ENCODE assay signal across 9 cellular contexts in the genomic region with DNA sequence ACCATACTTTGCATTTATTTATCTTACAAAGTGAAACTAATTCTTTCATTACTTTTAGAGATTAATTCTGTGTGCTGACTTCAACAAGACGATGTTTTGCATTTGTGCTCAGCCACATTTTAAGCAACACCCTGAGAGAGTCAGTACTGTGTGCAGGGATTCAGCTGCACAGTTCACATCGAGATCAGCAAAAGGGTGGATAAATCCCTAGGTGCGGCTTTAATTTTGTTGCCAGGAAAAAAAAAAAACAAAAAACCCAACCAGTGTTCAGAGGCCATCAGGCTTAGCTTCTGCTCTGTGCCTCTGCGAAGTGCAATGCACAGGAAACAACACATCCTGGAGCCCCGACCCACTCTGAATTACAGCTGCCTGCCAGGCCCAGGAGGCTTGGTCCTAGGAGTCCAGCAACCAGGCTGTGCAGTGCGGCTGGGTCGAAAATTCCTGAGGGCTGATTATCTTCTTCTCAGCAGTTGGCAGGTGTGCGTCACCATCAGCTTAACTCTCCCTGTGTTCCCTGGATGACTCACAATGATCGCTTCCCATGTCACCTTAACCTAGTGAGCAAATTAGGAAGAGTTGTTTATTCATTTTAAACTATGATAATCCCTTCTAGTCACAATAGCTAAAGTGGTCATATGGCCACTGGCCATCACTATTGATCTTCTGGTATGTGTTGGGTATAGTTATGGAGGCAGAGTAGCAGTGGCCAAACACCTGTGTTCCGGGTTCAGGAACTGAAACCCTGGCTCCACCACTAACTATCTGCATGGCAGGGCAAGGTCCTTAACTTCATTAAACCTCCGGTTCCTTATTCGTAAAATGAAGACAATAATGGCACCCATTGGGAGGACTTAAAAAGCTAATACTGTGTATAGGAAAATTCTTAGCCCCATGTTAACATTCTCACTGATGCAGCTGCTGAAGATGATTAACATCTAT. TPM values are rescaled to one million over a fixed set of nuclear protein-coding genes. Genes with fewer than 3 reads are reported as not detected.
DNase-seq lines count a peak whose midpoint lies in the region; ATAC-seq, FAIRE-seq and TF ChIP-seq lines count a peak whose summit lies in the region.
"Had no signal": no experiment of that assay in that cellular context is flagged by ENCODE, and none has a peak within 500 bp of the region (broad histone marks: within the 10 kb centered on the region; RNA-seq: fewer than 3 reads in every experiment).

No MANE protein-coding gene starts in this region.

- TF ChIP-seq EP300 in tibial nerve (IDR thresholded peaks at IDR 0.05), result no peak

- FAIRE-seq in RCC 7860 (lab: Jason Lieb, UNC), result peak; percentile 70

- peak; percentile 75 for ATAC-seq in GM19452 (IDR thresholded peaks at IDR 0.05; ENCODE audit: unreplicated experiment)
- ATAC-seq in HG02852 (IDR thresholded peaks at IDR 0.05; ENCODE audit: unreplicated experiment), result peak; percentile 74

- no peak for TF ChIP-seq CTCF in tibial nerve (IDR thresholded peaks at IDR 0.05)

- H3K36me3 ChIP-seq in tibial nerve, result no peaks in the 10 kb centered on the region

- no peak overlapping the region for H3K27ac ChIP-seq in tibial nerve
- H3K27ac ChIP-seq: parathyroid adenoma had no signal

- H3K4me1 ChIP-seq in tibial nerve, result no peaks in the 10 kb centered on the region
- H3K4me1 ChIP-seq: parathyroid adenoma had no signal

- TF ChIP-seq POLR2A in tibial nerve (IDR thresholded peaks at IDR 0.05), result no peak

- peaks cover 0 to 4% of the 10 kb centered on the region in 2 donors for H3K27me3 ChIP-seq in tibial nerve

- peaks cover 0 to 4% (median 0%) of the 10 kb centered on the region in 4 donors for H3K9me3 ChIP-seq in tibial nerve

- WGBS in tibial nerve, 2 donors, result 61 to 66% methylated on average over 12 of the region's 12 CpGs

- H3K4me3 ChIP-seq in skeletal muscle cell (ENCODE audit: low read depth, low read length) (no peak overlapping the region), tibial nerve (no peak overlapping the region)

- DNase-seq in RCC 7860 (ENCODE audit: low spot score), result peak; percentile 75
- DNase-seq in skeletal muscle cell (ENCODE audit: low read depth), result peak; percentile 8
- DNase-seq in tibial nerve (ENCODE audit: low spot score in 2 of 2), result no peak
- DNase-seq in retina, result no peak
- DNase-seq in SHP77 treated with DMSO at 0.1 percent for 48 hours (lab: John Stamatoyannopoulos, UW), result no peak
- DNase-seq: stimulated activated CD8-positive, alpha-beta memory T cell treated with anti-CD3 and anti-CD28 coated beads, Interleukin-4, amount 100 ng/mL, for 48 hours had no signal

RNA-seq across cellular contexts. Expression of a gene that starts 31.2 kb away (rescaled TPM):
- total RNA-seq in tibial nerve, result 10 to 100 TPM; 36.9 to 71.7 (median 56.7) TPM

RNA-seq across cellular contexts. Expression of a gene that starts 31.3 kb away (rescaled TPM):
- under 1 TPM in 2 of 4 donors, not detected in 2; under 0.01 to 0.21 TPM for total RNA-seq in tibial nerve

RNA-seq across cellular contexts. Expression of a gene that starts 51.8 kb away (rescaled TPM):
- total RNA-seq in tibial nerve, result 10 to 100 TPM; 19.5 to 23.4 (median 22.5) TPM

RNA-seq across cellular contexts. Expression of a gene that starts 52.1 kb away (rescaled TPM):
- 10 to 100 TPM in 1 of 4 donors, 1 to 10 TPM in 3; 5.3 to 18.1 (median 6.8) TPM for total RNA-seq in tibial nerve

Comparison
In these comparisons a context has a peak if more than half of its experiments do, and no peak if none do; other contexts are left out.
1. DNase-seq: peak in RCC 7860 (single experiment) and skeletal muscle cell (single experiment); none in tibial nerve (0 of 2), retina (single experiment) and SHP77 treated with DMSO at 0.1 percent for 48 hours (single experiment).